In the genomic region with DNA sequence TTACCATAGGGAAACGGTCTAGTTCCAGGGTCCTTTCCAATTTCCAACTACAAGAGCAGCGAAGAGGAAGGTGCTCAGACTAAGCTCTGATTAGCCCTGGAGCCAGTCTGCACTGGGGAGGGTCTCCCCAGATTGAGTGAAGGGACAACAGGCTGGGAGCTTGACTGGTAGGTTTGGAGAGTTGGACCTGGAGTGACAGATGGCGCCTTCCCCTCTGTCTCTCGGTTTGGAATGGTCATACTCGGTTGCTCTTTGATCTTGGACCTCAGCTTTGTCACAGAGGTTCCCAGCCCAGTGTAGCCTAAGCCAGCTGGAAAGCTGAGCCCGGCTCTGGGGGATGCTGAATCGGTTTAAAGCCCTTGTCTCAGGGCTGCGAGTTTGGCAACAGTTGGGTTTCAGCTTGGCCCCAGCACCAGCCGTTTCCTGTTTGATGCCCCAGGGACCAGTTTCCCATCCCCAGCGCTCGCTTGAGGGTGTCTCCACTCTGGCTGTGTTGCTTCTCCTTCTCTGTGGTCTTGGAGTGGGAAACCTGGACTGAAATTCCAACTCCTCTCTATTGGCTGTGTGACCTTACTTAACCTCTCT, we compare ENCODE assay signal across 8 cellular contexts. TPM values are rescaled to one million over a fixed set of nuclear protein-coding genes. Genes with fewer than 3 reads are reported as not detected.
DNase-seq lines count a peak whose midpoint lies in the region; ATAC-seq and TF ChIP-seq lines count a peak whose summit lies in the region.

No MANE protein-coding gene starts in this region.

- H3K27me3 Mint-ChIP-seq in Caco-2 (ENCODE audit: insufficient read depth, unreplicated experiment), result no peaks in the 10 kb centered on the region
- no peaks in the 10 kb centered on the region for H3K27me3 Mint-ChIP-seq in natural killer cell treated with Interleukin-12 subunit alpha and Interleukin-12 subunit beta and Interleukin-15 and Interleukin-18, amount 100 ng/mL, for 72 hours

- peak overlapping the region; percentile 81 for H3K4me3 Mint-ChIP-seq in Caco-2 (ENCODE audit: unreplicated experiment)
- H3K4me3 Mint-ChIP-seq in natural killer cell treated with Interleukin-12 subunit alpha and Interleukin-12 subunit beta and Interleukin-15 and Interleukin-18, amount 100 ng/mL, for 72 hours, result peak overlapping the region; percentile 94

- H3K9me3 ChIP-seq in Caco-2 (no peaks in the 10 kb centered on the region), HUES6 (ENCODE audit: control insufficient read depth, insufficient read depth, low read depth, low read length) (no peaks in the 10 kb centered on the region), WERI-Rb-1 (ENCODE audit: severe bottlenecking) (no peaks in the 10 kb centered on the region)

- no peak overlapping the region for H3K9ac ChIP-seq in HUES6 (ENCODE audit: low read length)

- H3K27me3 ChIP-seq in Caco-2 (replicated peaks; ENCODE audit: control insufficient read depth, insufficient read depth, low read length) (no peaks in the 10 kb centered on the region; the same call in 1 of the 2 replicates), HUES6 (ENCODE audit: control insufficient read depth, insufficient read depth, low read length) (peaks cover 11% of the 10 kb centered on the region; the same call in 1 of the 2 replicates), WERI-Rb-1 (ENCODE audit: insufficient read depth, low read depth, severe bottlenecking) (no peaks in the 10 kb centered on the region)

- no peak overlapping the region for H3K27ac Mint-ChIP-seq in Caco-2 (ENCODE audit: unreplicated experiment)
- peak overlapping the region; percentile 78 to 91 for H3K27ac Mint-ChIP-seq in natural killer cell treated with Interleukin-12 subunit alpha and Interleukin-12 subunit beta and Interleukin-15 and Interleukin-18, amount 100 ng/mL, for 72 hours

- POLR2A ChIA-PET in Caco-2 (lab: Charles Lee), result no interaction called here

- no peaks in the 10 kb centered on the region for H3K36me3 Mint-ChIP-seq in Caco-2 (ENCODE audit: insufficient read depth, unreplicated experiment)
- H3K36me3 Mint-ChIP-seq in natural killer cell treated with Interleukin-12 subunit alpha and Interleukin-12 subunit beta and Interleukin-15 and Interleukin-18, amount 100 ng/mL, for 72 hours, result no peaks in the 10 kb centered on the region

- H3K36me3 ChIP-seq in Caco-2 (ENCODE audit: control insufficient read depth, insufficient read depth, low read length) (no peaks in the 10 kb centered on the region), HUES6 (ENCODE audit: control insufficient read depth, insufficient read depth, low read length) (no peaks in the 10 kb centered on the region), WERI-Rb-1 (no peaks in the 10 kb centered on the region; the same call in 1 of the 2 replicates)

- intact Hi-C loops in Caco-2 (cut with micrococcal nuclease; ENCODE audit: unreplicated experiment), result loop anchor here (1.0 kb wide), 1 partner anchor 38 kb away; no protein-coding TSS in a partner anchor

- H3K4me1 ChIP-seq in Caco-2 (peaks cover 14% of the 10 kb centered on the region; the same call in 1 of the 2 replicates), HUES6 (ENCODE audit: control insufficient read depth, insufficient read depth, low read length) (peaks cover 19% of the 10 kb centered on the region)

- no TSS peak for BruUV-seq in Caco-2 (replicated peaks; lab: Mats Ljungman, UMichigan)

- H3K27ac ChIP-seq in HUES6 (ENCODE audit: low read depth, low read length) (no peak overlapping the region), WERI-Rb-1 (peak overlapping the region; percentile 84)

- DNase-seq in Caco-2, result no peak
- DNase-seq in WERI-Rb-1, result peak; percentile 86
- DNase-seq in fibroblast of gingiva (ENCODE audit: low read depth), result peak; percentile 52
- DNase-seq in natural killer cell treated with Interleukin-12 subunit alpha and Interleukin-12 subunit beta and Interleukin-15 and Interleukin-18, amount 100 ng/mL, for 72 hours (ENCODE audit: low spot score), result no peak
- DNase-seq in RKO (ENCODE audit: low spot score), result no peak
- no peak for DNase-seq in NCI-H187 treated with DMSO at 0.1 percent for 48 hours (lab: John Stamatoyannopoulos, UW)

- no peak for ATAC-seq in natural killer cell treated with Interleukin-12 subunit alpha and Interleukin-12 subunit beta and Interleukin-15 and Interleukin-18, amount 100 ng/mL, for 72 hours
- no peak for ATAC-seq in HG02571 (IDR thresholded peaks at IDR 0.05; ENCODE audit: unreplicated experiment)

- H3K4me3 ChIP-seq in Caco-2 (ENCODE audit: low read depth, low read length) (peak overlapping the region; percentile 89), HUES6 (ENCODE audit: low read depth, low read length) (peak overlapping the region; percentile 81), WERI-Rb-1 (ENCODE audit: low read depth, low read length) (peak overlapping the region; percentile 92)

- CTCF ChIA-PET in Caco-2 (lab: Charles Lee), result no interaction called here

- peaks cover 27% of the 10 kb centered on the region for H3K4me1 Mint-ChIP-seq in Caco-2 (ENCODE audit: low read depth, unreplicated experiment)
- peaks cover 38 to 42% of the 10 kb centered on the region in 2 donors for H3K4me1 Mint-ChIP-seq in natural killer cell treated with Interleukin-12 subunit alpha and Interleukin-12 subunit beta and Interleukin-15 and Interleukin-18, amount 100 ng/mL, for 72 hours (ENCODE audit: low read depth in 2 of 2)

- TF ChIP-seq CTCF in Caco-2 (IDR thresholded peaks at IDR 0.05; ENCODE audit: insufficient read depth in 1 of 2, low read depth in 1 of 2, low read length in 1 of 2, severe bottlenecking in 1 of 2, unreplicated experiment in 1 of 2) (no peak), WERI-Rb-1 (IDR thresholded peaks at IDR 0.05; ENCODE audit: low read depth, low read length) (no peak)

- H3K9me3 Mint-ChIP-seq in Caco-2 (ENCODE audit: unreplicated experiment), result no peaks in the 10 kb centered on the region
- H3K9me3 Mint-ChIP-seq in natural killer cell treated with Interleukin-12 subunit alpha and Interleukin-12 subunit beta and Interleukin-15 and Interleukin-18, amount 100 ng/mL, for 72 hours, result no peaks in the 10 kb centered on the region

RNA-seq across cellular contexts. Expression of a gene that starts 53.1 kb away (rescaled TPM):
- 4.2 and 4.6 TPM in 2 replicates for total RNA-seq in Caco-2 (2022)
- 10 to 100 TPM; 11.1 to 29.9 TPM for total RNA-seq in natural killer cell treated with Interleukin-12 subunit alpha and Interleukin-12 subunit beta and Interleukin-15 and Interleukin-18, amount 100 ng/mL, for 72 hours

Comparison
In these comparisons a context has a peak if more than half of its experiments do, and no peak if none do; other contexts are left out.
1. DNase-seq: peak in WERI-Rb-1 (single experiment) and fibroblast of gingiva (single experiment); none in Caco-2 (0 of 2), natural killer cell treated with Interleukin-12 subunit alpha and Interleukin-12 subunit beta and Interleukin-15 and Interleukin-18, amount 100 ng/mL, for 72 hours (single experiment), RKO (single experiment) and NCI-H187 treated with DMSO at 0.1 percent for 48 hours (single experiment).
2. Peak in every context shown above with its lines, with median percentiles within 50 percentile points of each other: H3K4me3 ChIP-seq.